In genomic region chr2:47120424-47120823, GRCh38 we compare ENCODE assay signal across 6 cellular contexts. TPM values are rescaled to one million over a fixed set of nuclear protein-coding genes. Genes with fewer than 3 reads are reported as not detected.
"Had no signal": no experiment of that assay in that cellular context is flagged by ENCODE, and none has a peak within 500 bp of the region (broad histone marks: within the 10 kb centered on the region; RNA-seq: fewer than 3 reads in every experiment).

No MANE protein-coding gene starts in this region.

RNA-seq across cellular contexts. Expression of gene STPG4, which starts 34.7 kb away (rescaled TPM):
- total RNA-seq: activated CD4-positive, alpha-beta memory T cell treated with anti-CD3 and anti-CD28 coated beads for 36 hours; activated naive CD8-positive, alpha-beta T cell treated with anti-CD3 and anti-CD28 coated beads for 36 hours; activated T-helper 2 cell treated with anti-CD3 and anti-CD28 coated beads, Interferon-gamma antibody, Interleukin-2, Interleukin-4, amounts not matched to agents 10 μg/mL and 5 μg/mL and 100 μg/mL, durations not matched to agents 14 hours and 24 hours and 36 hours; adrenal gland; cardiac muscle cell; epithelial cell of proximal tubule had no signal
